In the genomic region with DNA sequence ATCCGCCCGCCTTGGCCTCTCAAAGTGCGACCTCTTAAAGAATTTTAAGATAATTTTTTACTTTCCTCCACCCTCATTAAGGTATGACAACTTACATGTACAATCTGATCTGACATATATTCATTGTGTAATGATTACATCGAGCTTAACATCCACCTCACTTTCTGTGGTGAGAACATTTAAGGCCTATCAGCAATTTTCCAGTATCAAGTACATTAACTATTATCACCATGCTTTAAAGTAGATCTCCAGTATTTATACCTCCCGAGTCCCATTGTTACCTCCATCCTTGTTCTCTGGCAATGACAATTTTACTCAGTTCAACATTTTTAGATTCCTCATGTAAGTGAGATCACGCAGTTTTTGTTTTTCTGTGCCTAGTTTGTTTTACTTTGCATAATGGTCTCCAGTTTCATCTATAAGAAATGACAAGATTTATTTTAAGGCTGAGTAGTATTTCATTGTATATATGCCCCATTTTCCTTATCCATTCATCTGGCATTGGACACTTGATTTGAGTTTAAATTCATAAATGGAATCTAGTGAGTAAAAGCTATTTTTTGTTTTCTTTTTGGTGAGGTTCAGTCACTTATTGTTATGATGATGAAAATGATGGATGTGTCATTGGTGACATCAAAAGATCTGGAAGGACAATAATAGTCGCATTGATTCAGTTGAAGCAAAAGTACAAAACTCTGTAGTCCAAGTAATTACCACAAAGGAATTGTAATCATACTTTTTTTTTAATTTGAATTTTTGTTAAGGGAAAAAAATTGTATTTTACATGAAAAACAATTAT, we compare ENCODE assay signal across 8 cellular contexts.
DNase-seq lines count a peak whose midpoint lies in the region; ATAC-seq and TF ChIP-seq lines count a peak whose summit lies in the region.

No MANE protein-coding gene starts in this region.

- no peaks in the 10 kb centered on the region for H3K36me3 ChIP-seq in mucosa of stomach (ENCODE audit: control insufficient read depth, insufficient read depth, low read length)

- peaks cover 30% of the 10 kb centered on the region for H3K36me3 Mint-ChIP-seq in brain

- TF ChIP-seq CTCF in NB4 (IDR thresholded peaks at IDR 0.05; ENCODE audit: low read depth, low read length) (no peak), brain (conservative IDR thresholded peaks at IDR 0.05) (no peak)

- peaks cover 13% of the 10 kb centered on the region for H3K27me3 Mint-ChIP-seq in brain

- peak overlapping the region; percentile 79 for H3K9ac ChIP-seq in mucosa of stomach (ENCODE audit: low read length)

- no peaks in the 10 kb centered on the region for H3K27me3 ChIP-seq in mucosa of stomach (ENCODE audit: control insufficient read depth, insufficient read depth, low read length)

- no peak for TF ChIP-seq POLR2A in NB4 (IDR thresholded peaks at IDR 0.05; ENCODE audit: extremely low read depth, insufficient read length)

- no peaks in the 10 kb centered on the region for H3K9me3 ChIP-seq in mucosa of stomach (ENCODE audit: control insufficient read depth, low read length)

- H3K4me3 ChIP-seq in NB4 (ENCODE audit: low read depth, low read length), result peak overlapping the region; percentile 94
- H3K4me3 ChIP-seq in mucosa of stomach (ENCODE audit: low read length), result no peak overlapping the region

- peak overlapping the region; percentile 91 to 97 (median 95) for H3K4me3 Mint-ChIP-seq in brain

- DNase-seq in NCI-H510A treated with DMSO at 0.1 percent for 48 hours (lab: John Stamatoyannopoulos, UW) (peak; percentile 44), NCI-H510A (lab: John Stamatoyannopoulos, UW) (no peak), NB4 (ENCODE audit: low read depth) (no peak), OCI-M2 (lab: John Stamatoyannopoulos, UW; ENCODE audit: unreplicated experiment) (no peak), UCSD-AML1 (lab: John Stamatoyannopoulos, UW; ENCODE audit: unreplicated experiment) (no peak)

- H3K9me3 Mint-ChIP-seq in brain, result peaks cover 4 to 27% (median 18%) of the 10 kb centered on the region in 5 experiments

- no peak for ATAC-seq in HG03039 (IDR thresholded peaks at IDR 0.05; ENCODE audit: unreplicated experiment)

- no peaks in the 10 kb centered on the region for H3K4me1 ChIP-seq in mucosa of stomach (ENCODE audit: control insufficient read depth, insufficient read depth, low read length)

- peak overlapping the region; percentile 93 to 99 (median 96) for H3K27ac Mint-ChIP-seq in brain

- peaks cover 44% of the 10 kb centered on the region for H3K4me1 Mint-ChIP-seq in brain
